8 cellular contexts compared by ENCODE assay signal in genomic region chr6:31702819-31703716, GRCh38. TPM values are rescaled to one million over a fixed set of nuclear protein-coding genes. Genes with fewer than 3 reads are reported as not detected.
DNase-seq lines count a peak whose midpoint lies in the region; ATAC-seq, FAIRE-seq and TF ChIP-seq lines count a peak whose summit lies in the region.

TSS of gene ABHD16A (minus strand) at chr6:31703324. CDS start at chr6:31703281, 43 bp downstream.

- FAIRE-seq in A549 (lab: Jason Lieb, UNC), result no peak

- peaks cover 7% of the 10 kb centered on the region; the same call in 1 of the 2 replicates for H3K27me3 Mint-ChIP-seq in WTC11 (ENCODE audit: low read depth)

- H3K9me3 Mint-ChIP-seq in WTC11, result no peaks in the 10 kb centered on the region

- H3K27me3 ChIP-seq in smooth muscle cell (ENCODE audit: low read depth), result no peaks in the 10 kb centered on the region

- no peak for TF ChIP-seq EP300 in A549 (IDR thresholded peaks at IDR 0.05)

- no peak for TF ChIP-seq RAD21 in A549 (conservative IDR thresholded peaks at IDR 0.05 in 1 of 2, IDR thresholded peaks at IDR 0.05 in 1 of 2)

- peak within 1 kb of the TSS; percentile 72 for H3K4me3 ChIP-seq in A549
- H3K4me3 ChIP-seq in cardiac fibroblast (replicated peaks in 1 of 2; ENCODE audit: low read depth in 2 of 2, low read length in 2 of 2), result peak within 1 kb of the TSS; percentile 86 to 93
- peak within 1 kb of the TSS; percentile 71 for H3K4me3 ChIP-seq in smooth muscle cell

- H4K20me1 ChIP-seq in smooth muscle cell (ENCODE audit: low read depth), result peaks cover 5% of the 10 kb centered on the region

- peaks cover 13% of the 10 kb centered on the region; the same call in 2 of the 3 replicates for H3K4me1 ChIP-seq in A549
- H3K4me1 ChIP-seq in smooth muscle cell (ENCODE audit: low read depth), result peaks cover 10% of the 10 kb centered on the region

- no peaks in the 10 kb centered on the region; the same call in 1 of the 2 replicates for H3K36me3 Mint-ChIP-seq in WTC11

- H3K27ac Mint-ChIP-seq in WTC11, result peak within 1 kb of the TSS; percentile 99

- no peaks in the 10 kb centered on the region for H3F3A ChIP-seq in smooth muscle cell (ENCODE audit: low read depth)

- peak; percentile 80 for TF ChIP-seq POLR2A in A549 (IDR thresholded peaks at IDR 0.05; ENCODE audit: low read length)

- peak; percentile 97 for DNase-seq in A549 (ENCODE audit: low read depth in 1 of 2, low spot score in 1 of 2)
- DNase-seq in NCI-H226, result peak; percentile 98
- DNase-seq in WTC11 (ENCODE audit: low spot score), result peak; percentile 98
- peak; percentile 99 for DNase-seq in cardiac fibroblast (ENCODE audit: low read depth in 2 of 2)
- peak; percentile 99 for DNase-seq in iPS-NIHi7 (ENCODE audit: extremely low spot score)
- peak; percentile 82 for DNase-seq in smooth muscle cell (lab: John Stamatoyannopoulos, UW; ENCODE audit: unreplicated experiment)

- H3K4me2 ChIP-seq in A549 (peak within 1 kb of the TSS; percentile 81), smooth muscle cell (peak within 1 kb of the TSS; percentile 86)

- peak within 1 kb of the TSS; percentile 95 for H3K4me3 Mint-ChIP-seq in WTC11

- WGBS in A549 (ENCODE audit: missing lambda C conversion rate), result under 1% methylated on average over 38 of the region's 54 CpGs
- 2% methylated on average over 54 of the region's 54 CpGs for WGBS in smooth muscle cell (ENCODE audit: low lambda C conversion rate)

- no peaks in the 10 kb centered on the region for H3K36me3 ChIP-seq in smooth muscle cell (ENCODE audit: low read depth)

- peak within 1 kb of the TSS; percentile 82 for H2AFZ ChIP-seq in smooth muscle cell (ENCODE audit: low read depth)

- peak within 1 kb of the TSS; percentile 90 for H3K9ac ChIP-seq in smooth muscle cell (ENCODE audit: low read depth)

- no peak for TF ChIP-seq CTCF in A549 (IDR thresholded peaks at IDR 0.05)
- no peak for TF ChIP-seq CTCF in WTC11 (IDR thresholded peaks at IDR 0.05)
- TF ChIP-seq CTCF in cardiac fibroblast (IDR thresholded peaks at IDR 0.05; ENCODE audit: low read depth, low read length), result no peak
- TF ChIP-seq CTCF in smooth muscle cell (IDR thresholded peaks at IDR 0.05; ENCODE audit: borderline replicate concordance, insufficient read depth, poor library complexity, severe bottlenecking), result no peak

- H3K9me3 ChIP-seq in A549 (no peaks in the 10 kb centered on the region), smooth muscle cell (replicated peaks; ENCODE audit: low read depth) (no peaks in the 10 kb centered on the region)

- peaks cover 27% of the 10 kb centered on the region for H3K79me2 ChIP-seq in smooth muscle cell (ENCODE audit: low read depth)

- H3K27ac ChIP-seq in A549, result peak within 1 kb of the TSS; percentile 84 to 92
- peak within 1 kb of the TSS; percentile 81 for H3K27ac ChIP-seq in smooth muscle cell (ENCODE audit: low read depth)

- peaks cover 12% of the 10 kb centered on the region for H3K4me1 Mint-ChIP-seq in WTC11

- CTCF ChIA-PET in A549 (lab: Yijun Ruan, JAX), result interaction anchor here (0.7 to 3.1 kb wide), 6 partner anchors 9 to 187 kb away, joined by 3 to 9 read pairs (median 4); no protein-coding TSS in a partner anchor
- CTCF ChIA-PET in WTC11 (lab: Charles Lee), result interaction anchor here (0.6 to 2.2 kb wide), 19 partner anchors 9 to 249 kb away, joined by 3 to 15 read pairs (median 5); partner anchors contain the start of genes DDAH2, LY6G5C, MPIG6B and VARS1

- ATAC-seq in A549 (peak; percentile 97 to 98), GM18873 (IDR thresholded peaks at IDR 0.05; ENCODE audit: low FRiP score, unreplicated experiment) (peak; percentile 59), HG03139 (IDR thresholded peaks at IDR 0.05; ENCODE audit: unreplicated experiment) (peak; percentile 90), WTC11 (peak; percentile 95)

- POLR2A ChIA-PET in A549 (lab: Yijun Ruan, JAX) (interaction anchor here (0.5 to 1.6 kb wide), 9 partner anchors 22 to 398 kb away, joined by 3 to 7 read pairs (median 4); partner anchors contain the start of genes DDAH2, HSPA1B, MSH5 and NEU1), WTC11 (lab: Charles Lee) (interaction anchor here (1.0 to 1.3 kb wide), 5 partner anchors 14 to 124 kb away, joined by 3 to 5 read pairs (median 4); partner anchors contain the start of genes C6orf47, GPANK1 and HSPA1B)

TF ChIP-seq in A549, 52 proteins besides CTCF, POLR2A, EP300 and RAD21 (continues in another document):
- TF ChIP-seq BCL3 (IDR thresholded peaks at IDR 0.05), result peak; percentile 86; the same call in 2 of the 3 replicates
- no peak for TF ChIP-seq MYC (IDR thresholded peaks at IDR 0.05; ENCODE audit: borderline replicate concordance, low read length)
- TF ChIP-seq HOXB5 (CRISPR knock-in tag; IDR thresholded peaks at IDR 0.05), result no peak
- TF ChIP-seq RNF2 (IDR thresholded peaks at IDR 0.05; ENCODE audit: borderline replicate concordance, low read depth), result no peak
- TF ChIP-seq GATA3 (IDR thresholded peaks at IDR 0.05; ENCODE audit: borderline replicate concordance), result peak; percentile 46; the same call in 1 of the 2 replicates
- no peak for TF ChIP-seq ZFP36 (IDR thresholded peaks at IDR 0.05; ENCODE audit: borderline replicate concordance, partially characterized antibody)
- TF ChIP-seq CHD2 (IDR thresholded peaks at IDR 0.05; ENCODE audit: low read length, partially characterized antibody), result no peak
- no peak for TF ChIP-seq BHLHE40 (IDR thresholded peaks at IDR 0.05; ENCODE audit: low read depth, low read length)

TF ChIP-seq in WTC11, 78 proteins besides CTCF, POLR2A, EP300 and RAD21 (continues in another document):
- TF ChIP-seq ZNF138 (CRISPR knock-in tag; conservative IDR thresholded peaks at IDR 0.05) (no peak), SP1 (CRISPR knock-in tag; conservative IDR thresholded peaks at IDR 0.05) (peak; percentile 68), ATF2 (CRISPR knock-in tag; IDR thresholded peaks at IDR 0.05; ENCODE audit: borderline replicate concordance, low read depth) (no peak), E2F1 (CRISPR knock-in tag; IDR thresholded peaks at IDR 0.05) (no peak), FOXP1 (CRISPR knock-in tag; IDR thresholded peaks at IDR 0.05; ENCODE audit: borderline replicate concordance) (no peak), IRF1 (CRISPR knock-in tag; IDR thresholded peaks at IDR 0.05) (no peak), PRRX2 (CRISPR knock-in tag; IDR thresholded peaks at IDR 0.05) (no peak), RELA (CRISPR knock-in tag; IDR thresholded peaks at IDR 0.05; ENCODE audit: borderline replicate concordance) (no peak), ETV6 (CRISPR knock-in tag; IDR thresholded peaks at IDR 0.05) (no peak), AR (CRISPR knock-in tag; IDR thresholded peaks at IDR 0.05) (no peak)

RNA-seq across cellular contexts. Expression of gene ABHD16A, which starts in this region (rescaled TPM):
- polyA plus RNA-seq in A549 (2011; rRNA removed), result 22.3 and 22.6 TPM in 2 replicates
- 26.3 and 26.4 TPM in 2 replicates for polyA plus RNA-seq in A549 (2012; cell fraction: cytosol; rRNA removed)
- polyA plus RNA-seq in A549 (2012; cell fraction: nucleus; rRNA removed), result 56.0 and 56.3 TPM in 2 replicates
- 14.5 to 16.6 TPM (median 16.2 TPM) in 3 replicates for polyA plus RNA-seq in A549 (2017; fragmentation: RNase III; extraction: RNeasy Plus Mini Kit Qiagen cat#74134 plus additional on column Dnase treatment)
- 26.0 and 29.3 TPM in 2 replicates for polyA minus RNA-seq in A549 (2011; rRNA and poly(A)+ RNA removed)
- total RNA-seq in WTC11 (2021), result 28.6 to 30.3 TPM (median 29.8 TPM) in 3 replicates
- 24.9 and 32.8 TPM in 2 replicates for total RNA-seq in smooth muscle cell
- polyA plus RNA-seq in smooth muscle cell, result 39.9 and 40.5 TPM in 2 replicates

Comparison
In these comparisons a context has a peak if more than half of its experiments do, and no peak if none do; other contexts are left out.
1. Peak in every context shown above with its lines: DNase-seq, ATAC-seq, H3K4me3 ChIP-seq and H3K27ac ChIP-seq.